Comparison of ENCODE assay signal across 28 cellular contexts in genomic region chrX:38313190-38313589, GRCh38. TPM values are rescaled to one million over a fixed set of nuclear protein-coding genes. Genes with fewer than 3 reads are reported as not detected.
DNase-seq lines count a peak whose midpoint lies in the region; ATAC-seq, FAIRE-seq and TF ChIP-seq lines count a peak whose summit lies in the region.
"Had no signal": no experiment of that assay in that cellular context is flagged by ENCODE, and none has a peak within 500 bp of the region (broad histone marks: within the 10 kb centered on the region; RNA-seq: fewer than 3 reads in every experiment).

No MANE protein-coding gene starts in this region.

- no peaks in the 10 kb centered on the region for H3K9me2 ChIP-seq in HCT116 (ENCODE audit: insufficient read depth)

- H3K36me3 ChIP-seq in ACC112 (ENCODE audit: insufficient read depth, low read length) (no peaks in the 10 kb centered on the region; the same call in 1 of the 2 replicates), HCT116 (ENCODE audit: control insufficient read depth in 1 of 2, insufficient read depth in 2 of 2, low read length in 2 of 2) (no peaks in the 10 kb centered on the region), astrocyte (ENCODE audit: insufficient read depth, low read length) (no peaks in the 10 kb centered on the region), HAP-1 (replicated peaks) (peaks cover 3% of the 10 kb centered on the region)

- POLR2A ChIA-PET in HCT116 (lab: Charles Lee): no interaction called here

- in situ Hi-C loops in HAP-1 (cut with MboI; ENCODE audit: low sequenced_read_pairs): no loop called here

- no peak overlapping the region for H3K4me3 Mint-ChIP-seq in astrocyte (ENCODE audit: unreplicated experiment)
- H3K4me3 Mint-ChIP-seq: activated CD4-positive, alpha-beta T cell treated with anti-CD3 and anti-CD28 coated beads for 36 hours; activated CD8-positive, alpha-beta memory T cell treated with anti-CD3 and anti-CD28 coated beads, Interleukin-2, amount 10 ng/mL, durations not matched to agents 7 days and 5 days; CD14-positive monocyte; naive thymus-derived CD4-positive, alpha-beta T cell had no signal

- peaks cover 27% of the 10 kb centered on the region for H3K4me1 ChIP-seq in ACC112 (ENCODE audit: control insufficient read depth, insufficient read depth, low read length, unreplicated experiment)
- peaks cover 0 to 21% of the 10 kb centered on the region in 2 experiments; a peak in 2 of 4 replicates for H3K4me1 ChIP-seq in HCT116 (ENCODE audit: control insufficient read depth in 1 of 2, insufficient read depth in 2 of 2, low read length in 2 of 2)
- H3K4me1 ChIP-seq in astrocyte (ENCODE audit: insufficient read depth, low read length): peaks cover 9% of the 10 kb centered on the region
- H3K4me1 ChIP-seq in HAP-1: no peaks in the 10 kb centered on the region

- RAD21 ChIA-PET in HCT116 (lab: Charles Lee; ENCODE audit: low non-redundant PET in 1 of 2, low total read pairs in 2 of 2, uncharacterized antibody in 2 of 2, unreplicated experiment in 2 of 2): no interaction called here

- peak; percentile 80 for FAIRE-seq in astrocyte (lab: Jason Lieb, UNC)
- no peak for FAIRE-seq in H54 (lab: Jason Lieb, UNC)
- FAIRE-seq: D721Med, G401.6, GM18507 had no signal

- H3K27ac ChIP-seq in ACC112 (ENCODE audit: low read depth, low read length): peak overlapping the region; percentile 64
- no peak overlapping the region for H3K27ac ChIP-seq in HCT116 (ENCODE audit: low read depth, low read length)
- H3K27ac ChIP-seq in astrocyte (ENCODE audit: low read depth, low read length): peak overlapping the region; percentile 37
- H3K27ac ChIP-seq: KMS-11 had no signal

- H4K20me1 ChIP-seq in HCT116 (ENCODE audit: insufficient read depth): no peaks in the 10 kb centered on the region
- H4K20me1 ChIP-seq in astrocyte (ENCODE audit: insufficient read depth, low read length): no peaks in the 10 kb centered on the region

- no TSS peak for BruUV-seq in HCT116 (replicated peaks; lab: Mats Ljungman, UMichigan)

- no peak for DNase-seq in HCT116 (ENCODE audit: low read depth, low spot score)
- peak; percentile 10 for DNase-seq in astrocyte (ENCODE audit: low read depth)
- peak; percentile 41 for DNase-seq in fibroblast of peridontal ligament (ENCODE audit: extremely low read depth)
- no peak for DNase-seq in HAP-1 (ENCODE audit: low spot score in 2 of 2)
- DNase-seq in H54 (ENCODE audit: insufficient read length, low spot score): no peak
- DNase-seq in NCI-H1417 (lab: John Stamatoyannopoulos, UW): no peak
- DNase-seq in ecto neural progenitor cell (ENCODE audit: low spot score): no peak
- DNase-seq: activated CD4-positive, alpha-beta T cell treated with anti-CD3 and anti-CD28 coated beads for 36 hours; activated CD8-positive, alpha-beta memory T cell treated with anti-CD3 and anti-CD28 coated beads, Interleukin-2, amount 10 ng/mL, durations not matched to agents 7 days and 5 days; activated naive CD4-positive, alpha-beta T cell treated with anti-CD3 and anti-CD28 coated beads, Interleukin-2, amount 50 U/mL, for 16 hours; anterior cingulate cortex; head of caudate nucleus; naive thymus-derived CD4-positive, alpha-beta T cell; NCI-H187; NCI-H69; occipital lobe; retina; Right ventricle myocardium superior; trophoblast cell had no signal

- H3K79me2 ChIP-seq in ACC112 (ENCODE audit: control insufficient read depth, insufficient read depth, low read length, unreplicated experiment): no peaks in the 10 kb centered on the region
- no peaks in the 10 kb centered on the region for H3K79me2 ChIP-seq in HCT116 (ENCODE audit: insufficient read depth, low read length)
- no peaks in the 10 kb centered on the region for H3K79me2 ChIP-seq in astrocyte (ENCODE audit: insufficient read depth, low read length)

- ATAC-seq in HCT116: no peak
- ATAC-seq: activated CD4-positive, alpha-beta T cell treated with anti-CD3 and anti-CD28 coated beads for 36 hours; activated CD8-positive, alpha-beta memory T cell treated with anti-CD3 and anti-CD28 coated beads, Interleukin-2, amount 10 ng/mL, durations not matched to agents 7 days and 5 days; naive thymus-derived CD4-positive, alpha-beta T cell had no signal

- H3K36me3 Mint-ChIP-seq in astrocyte (ENCODE audit: low read depth, unreplicated experiment): peaks cover 2% of the 10 kb centered on the region

- no peaks in the 10 kb centered on the region for H3K27me3 Mint-ChIP-seq in astrocyte (ENCODE audit: low read depth, unreplicated experiment)
- H3K27me3 Mint-ChIP-seq: activated CD4-positive, alpha-beta T cell treated with anti-CD3 and anti-CD28 coated beads for 36 hours; activated CD8-positive, alpha-beta memory T cell treated with anti-CD3 and anti-CD28 coated beads, Interleukin-2, amount 10 ng/mL, durations not matched to agents 7 days and 5 days; naive thymus-derived CD4-positive, alpha-beta T cell had no signal

- intact Hi-C loops in HCT116 (cut with micrococcal nuclease): no loop called here

- TF ChIP-seq RAD21 in HCT116 (IDR thresholded peaks at IDR 0.05; ENCODE audit: low read depth): no peak

- TF ChIP-seq POLR2A in HCT116 (IDR thresholded peaks at IDR 0.05; ENCODE audit: borderline replicate concordance, extremely low read depth, insufficient read depth, insufficient read length) (no peak), H54 (IDR thresholded peaks at IDR 0.05; ENCODE audit: low read depth, low read length) (no peak)

- no peaks in the 10 kb centered on the region for H3K9me3 Mint-ChIP-seq in astrocyte (ENCODE audit: unreplicated experiment)
- H3K9me3 Mint-ChIP-seq: CD14-positive monocyte; naive thymus-derived CD4-positive, alpha-beta T cell had no signal

- H3K27me3 ChIP-seq in ACC112 (ENCODE audit: insufficient read depth, low read length): no peaks in the 10 kb centered on the region
- H3K27me3 ChIP-seq in HCT116 (ENCODE audit: insufficient read depth, low read length): no peaks in the 10 kb centered on the region
- H3K27me3 ChIP-seq in astrocyte (ENCODE audit: insufficient read depth, low read length): no peaks in the 10 kb centered on the region
- H3K27me3 ChIP-seq in HAP-1 (ENCODE audit: low read depth): no peaks in the 10 kb centered on the region

- H3K9ac ChIP-seq in HCT116 (ENCODE audit: low read length) (no peak overlapping the region), astrocyte (ENCODE audit: low read length) (no peak overlapping the region)
- H3K9ac ChIP-seq: KMS-11 had no signal

- H3K4me2 ChIP-seq in HCT116 (ENCODE audit: low read length) (peak overlapping the region; percentile 54), astrocyte (ENCODE audit: low read length) (peak overlapping the region; percentile 62)
- H3K4me2 ChIP-seq: KMS-11 had no signal

- no peak for TF ChIP-seq CTCF in HCT116 (IDR thresholded peaks at IDR 0.05 in 2 of 3, conservative IDR thresholded peaks at IDR 0.05 in 1 of 3; ENCODE audit: borderline replicate concordance in 1 of 3, insufficient read depth in 1 of 3, low read depth in 2 of 3, low read length in 2 of 3)
- no peak for TF ChIP-seq CTCF in astrocyte (IDR thresholded peaks at IDR 0.05; ENCODE audit: insufficient read depth, low read depth, low read length)

- H3K9me3 ChIP-seq in HCT116 (ENCODE audit: control insufficient read depth in 1 of 2, insufficient read depth in 1 of 2, low read depth in 1 of 2, low read length in 2 of 2) (no peaks in the 10 kb centered on the region), astrocyte (ENCODE audit: insufficient read depth, low read depth, low read length) (no peaks in the 10 kb centered on the region), HAP-1 (no peaks in the 10 kb centered on the region)

- H2AFZ ChIP-seq in ACC112 (ENCODE audit: low read length, unreplicated experiment) (no peak overlapping the region), HCT116 (ENCODE audit: low read depth, low read length, poor library complexity, severe bottlenecking) (no peak overlapping the region), astrocyte (ENCODE audit: low read depth, low read length) (no peak overlapping the region)

- peaks cover 12% of the 10 kb centered on the region for H3K4me1 Mint-ChIP-seq in astrocyte (ENCODE audit: low read depth, unreplicated experiment)
- H3K4me1 Mint-ChIP-seq: activated CD4-positive, alpha-beta T cell treated with anti-CD3 and anti-CD28 coated beads for 36 hours; activated CD8-positive, alpha-beta memory T cell treated with anti-CD3 and anti-CD28 coated beads, Interleukin-2, amount 10 ng/mL, durations not matched to agents 7 days and 5 days; CD14-positive monocyte had no signal

- H3K27ac Mint-ChIP-seq in astrocyte (ENCODE audit: unreplicated experiment): no peak overlapping the region
- H3K27ac Mint-ChIP-seq: activated CD4-positive, alpha-beta T cell treated with anti-CD3 and anti-CD28 coated beads for 36 hours; activated CD8-positive, alpha-beta memory T cell treated with anti-CD3 and anti-CD28 coated beads, Interleukin-2, amount 10 ng/mL, durations not matched to agents 7 days and 5 days; CD14-positive monocyte; naive thymus-derived CD4-positive, alpha-beta T cell had no signal

- no peak overlapping the region for H3K4me3 ChIP-seq in ACC112 (ENCODE audit: low read depth, low read length)
- H3K4me3 ChIP-seq in HCT116 (replicated peaks in 1 of 2; ENCODE audit: low read depth in 1 of 2, low read length in 2 of 2): no peak overlapping the region
- H3K4me3 ChIP-seq in astrocyte (ENCODE audit: insufficient read depth, low read depth, low read length): no peak overlapping the region
- no peak overlapping the region for H3K4me3 ChIP-seq in HAP-1

- CTCF ChIA-PET in HCT116 (lab: Charles Lee): no interaction called here

TF ChIP-seq in HCT116, 20 proteins besides CTCF, POLR2A, EP300 and RAD21 (continues in another document):
- no peak for TF ChIP-seq ATF3 (IDR thresholded peaks at IDR 0.05)

RNA-seq across cellular contexts. Expression of gene RPGR, which starts 14.1 kb away (rescaled TPM):
- total RNA-seq in HCT116 (2021; ENCODE audit: unreplicated experiment): 10.4 TPM
- polyA plus RNA-seq in HCT116 (2012): 4.1 and 5.4 TPM in 2 replicates
- total RNA-seq in astrocyte: 6.2 and 6.3 TPM in 2 replicates

RNA-seq across cellular contexts. Expression of gene OTC, which starts 39.2 kb away (rescaled TPM):
- not detected for total RNA-seq in HCT116 (2021; ENCODE audit: unreplicated experiment)
- 0.08 TPM in 1 of 2 replicates, not detected in the other for polyA plus RNA-seq in HCT116 (2012)
- not detected in 2 replicates for total RNA-seq in astrocyte
- total RNA-seq: activated CD4-positive, alpha-beta T cell treated with anti-CD3 and anti-CD28 coated beads for 36 hours; activated CD8-positive, alpha-beta memory T cell treated with anti-CD3 and anti-CD28 coated beads, Interleukin-2, amount 10 ng/mL, durations not matched to agents 7 days and 5 days; H4; HT-29; naive thymus-derived CD4-positive, alpha-beta T cell; Right ventricle myocardium superior had no signal
- polyA plus RNA-seq: AG04450; CD14-positive monocyte; naive thymus-derived CD4-positive, alpha-beta T cell had no signal

Comparison
In these comparisons a context has a peak if more than half of its experiments do, and no peak if none do; other contexts are left out.
1. DNase-seq: peak in astrocyte (single experiment) and fibroblast of peridontal ligament (single experiment); none in HCT116 (single experiment), HAP-1 (0 of 2), H54 (single experiment), NCI-H1417 (0 of 3) and ecto neural progenitor cell (single experiment).